ENCODE assay signal across 1 cellular context in genomic region chr1:45015683-45016082, GRCh38.
TF ChIP-seq lines count a peak whose summit lies in the region.

No MANE protein-coding gene starts in this region.

TF ChIP-seq in K562, 482 proteins besides CTCF, POLR2A, EP300 and RAD21:
- TF ChIP-seq POLR2B (IDR thresholded peaks at IDR 0.05; ENCODE audit: low read depth, partially characterized antibody) (peak; percentile 57), ERF (CRISPR knock-in tag; IDR thresholded peaks at IDR 0.05) (0 out of 2 replicates have a peak, but pooled peaks have one; percentile 17), THRB (CRISPR knock-in tag; conservative IDR thresholded peaks at IDR 0.05) (peak; percentile 81), ELF4 (CRISPR knock-in tag; IDR thresholded peaks at IDR 0.05) (peak; percentile 70; the same call in 1 of the 2 replicates), ETV6 (IDR thresholded peaks at IDR 0.05; ENCODE audit: borderline replicate concordance in 1 of 2, low read depth in 2 of 2, low read length in 1 of 2) (no peak), ETV6 (CRISPR knock-in tag; IDR thresholded peaks at IDR 0.05; ENCODE audit: borderline replicate concordance) (no peak), CBX3 (IDR thresholded peaks at IDR 0.05; ENCODE audit: borderline replicate concordance in 1 of 2, low read length in 2 of 2) (no peak), HBP1 (CRISPR knock-in tag; IDR thresholded peaks at IDR 0.05) (peak; percentile 84; the same call in 1 of the 2 replicates), OTX1 (CRISPR knock-in tag; IDR thresholded peaks at IDR 0.05) (peak; percentile 27; the same call in 1 of the 2 replicates), NUFIP1 (IDR thresholded peaks at IDR 0.05; ENCODE audit: partially characterized antibody) (no peak), SUPT5H (IDR thresholded peaks at IDR 0.05) (peak; percentile 73), FOXO4 (CRISPR knock-in tag; IDR thresholded peaks at IDR 0.05) (0 out of 2 replicates have a peak, but pooled peaks have one; percentile 15)
